Comparison of ENCODE assay signal across 8 cellular contexts in genomic region chr9:122991370-122991830, GRCh38. TPM values are rescaled to one million over a fixed set of nuclear protein-coding genes. Genes with fewer than 3 reads are reported as not detected.
DNase-seq lines count a peak whose midpoint lies in the region; ATAC-seq and TF ChIP-seq lines count a peak whose summit lies in the region.

No MANE protein-coding gene starts in this region.

- peaks cover 49% of the 10 kb centered on the region for H3K36me3 ChIP-seq in SK-N-MC (ENCODE audit: insufficient read depth, low read length)
- H3K36me3 ChIP-seq in brain microvascular endothelial cell (replicated peaks) = peaks cover 15% of the 10 kb centered on the region

- H3K4me3 ChIP-seq in SK-N-MC = no peak overlapping the region
- no peak overlapping the region for H3K4me3 ChIP-seq in brain microvascular endothelial cell (ENCODE audit: low read depth, low read length)

- POLR2A ChIA-PET in WTC11 (lab: Charles Lee) = interaction anchor here (0.7 to 0.9 kb wide), 2 partner anchors 59 to 405 kb away, joined by 3 read pairs; partner anchors contain the start of gene ZBTB26

- H3K27ac ChIP-seq in SK-N-MC (no peak overlapping the region), brain microvascular endothelial cell (peak overlapping the region; percentile 28)

- H3K36me3 Mint-ChIP-seq in WTC11 = peaks cover 23% of the 10 kb centered on the region

- H3K9me3 Mint-ChIP-seq in WTC11 = no peaks in the 10 kb centered on the region

- H3K9ac ChIP-seq in SK-N-MC (ENCODE audit: insufficient read length) = no peak overlapping the region

- CTCF ChIA-PET in WTC11 (lab: Charles Lee) = interaction anchor here (0.5 to 2.0 kb wide), 12 partner anchors 18 to 493 kb away, joined by 3 to 9 read pairs (median 4); partner anchors contain the start of genes ZBTB26 and ZBTB6

- no peaks in the 10 kb centered on the region for H3K9me3 ChIP-seq in SK-N-MC (ENCODE audit: low read depth, low read length)

- TF ChIP-seq CTCF in brain microvascular endothelial cell (IDR thresholded peaks at IDR 0.05; ENCODE audit: low read depth, low read length, missing control alignments) (peak; percentile 57), WTC11 (IDR thresholded peaks at IDR 0.05) (no peak; the same call in 1 of the 2 replicates)

- DNase-seq in DMS53 (lab: John Stamatoyannopoulos, UW) (peak; percentile 78), SK-N-MC (ENCODE audit: low read depth, low spot score) (peak; percentile 35), brain microvascular endothelial cell (peak; percentile 76), islet precursor cell (peak; percentile 60), WTC11 (ENCODE audit: low spot score) (no peak), NCI-H1092 (lab: John Stamatoyannopoulos, UW) (no peak)
- peak; percentile 5 to 10 for DNase-seq in stimulated activated CD4-positive, alpha-beta T cell treated with anti-CD3 and anti-CD28 coated beads, Interleukin-2, amount 100 ng/mL, for 48 hours

- ATAC-seq in HG02678 (IDR thresholded peaks at IDR 0.05; ENCODE audit: unreplicated experiment) (peak; percentile 51), WTC11 (no peak)

- H3K4me1 Mint-ChIP-seq in WTC11 = no peaks in the 10 kb centered on the region

- no peak overlapping the region for H3K4me3 Mint-ChIP-seq in WTC11

- no peaks in the 10 kb centered on the region for H3K27me3 ChIP-seq in brain microvascular endothelial cell (replicated peaks)

- H3K27me3 Mint-ChIP-seq in WTC11 (ENCODE audit: low read depth) = no peaks in the 10 kb centered on the region

- H3K27ac Mint-ChIP-seq in WTC11 = no peak overlapping the region

- in situ Hi-C loops in brain microvascular endothelial cell (cut with HindIII; ENCODE audit: low pct_ligation_motif_present, low sequenced_read_pairs) = no loop called here

TF ChIP-seq in WTC11, 78 proteins besides CTCF, POLR2A, EP300 and RAD21:
- no peak for TF ChIP-seq ATF6 (CRISPR knock-in tag; IDR thresholded peaks at IDR 0.05)
- TF ChIP-seq RORB (CRISPR knock-in tag; IDR thresholded peaks at IDR 0.05) = no peak
- no peak for TF ChIP-seq ETV6 (CRISPR knock-in tag; IDR thresholded peaks at IDR 0.05)
- no peak for TF ChIP-seq CDX4 (CRISPR knock-in tag; IDR thresholded peaks at IDR 0.05; ENCODE audit: borderline replicate concordance)
- no peak for TF ChIP-seq SOX15 (CRISPR knock-in tag; IDR thresholded peaks at IDR 0.05)
- no peak for TF ChIP-seq STAT6 (CRISPR knock-in tag; conservative IDR thresholded peaks at IDR 0.05; ENCODE audit: low read depth)
- no peak for TF ChIP-seq NFYB (CRISPR knock-in tag; conservative IDR thresholded peaks at IDR 0.05; ENCODE audit: low read depth)
- no peak for TF ChIP-seq ZNF263 (CRISPR knock-in tag; IDR thresholded peaks at IDR 0.05; ENCODE audit: low read depth)
- TF ChIP-seq E2F4 (CRISPR knock-in tag; IDR thresholded peaks at IDR 0.05; ENCODE audit: borderline replicate concordance, low read depth) = no peak
- TF ChIP-seq CREM (CRISPR knock-in tag; IDR thresholded peaks at IDR 0.05) = no peak

RNA-seq across cellular contexts. Expression of gene GPR21, which starts 42.1 kb away (rescaled TPM):
- total RNA-seq in WTC11 (2021) = 0.63 to 0.66 TPM in 2 of 3 replicates, not detected in the other

RNA-seq across cellular contexts. Expression of gene RABGAP1, which starts 50.6 kb away (rescaled TPM):
- total RNA-seq in WTC11 (2021) = 38.1 to 42.9 TPM (median 41.1 TPM) in 3 replicates

Comparison
In these comparisons a context has a peak if more than half of its experiments do, and no peak if none do; other contexts are left out.
1. DNase-seq: peak in DMS53 (single experiment), SK-N-MC (single experiment), brain microvascular endothelial cell (single experiment), islet precursor cell (single experiment) and stimulated activated CD4-positive, alpha-beta T cell treated with anti-CD3 and anti-CD28 coated beads, Interleukin-2, amount 100 ng/mL, for 48 hours (2 of 2); none in WTC11 (single experiment) and NCI-H1092 (single experiment).